25 cellular contexts compared by ENCODE assay signal in the genomic region with DNA sequence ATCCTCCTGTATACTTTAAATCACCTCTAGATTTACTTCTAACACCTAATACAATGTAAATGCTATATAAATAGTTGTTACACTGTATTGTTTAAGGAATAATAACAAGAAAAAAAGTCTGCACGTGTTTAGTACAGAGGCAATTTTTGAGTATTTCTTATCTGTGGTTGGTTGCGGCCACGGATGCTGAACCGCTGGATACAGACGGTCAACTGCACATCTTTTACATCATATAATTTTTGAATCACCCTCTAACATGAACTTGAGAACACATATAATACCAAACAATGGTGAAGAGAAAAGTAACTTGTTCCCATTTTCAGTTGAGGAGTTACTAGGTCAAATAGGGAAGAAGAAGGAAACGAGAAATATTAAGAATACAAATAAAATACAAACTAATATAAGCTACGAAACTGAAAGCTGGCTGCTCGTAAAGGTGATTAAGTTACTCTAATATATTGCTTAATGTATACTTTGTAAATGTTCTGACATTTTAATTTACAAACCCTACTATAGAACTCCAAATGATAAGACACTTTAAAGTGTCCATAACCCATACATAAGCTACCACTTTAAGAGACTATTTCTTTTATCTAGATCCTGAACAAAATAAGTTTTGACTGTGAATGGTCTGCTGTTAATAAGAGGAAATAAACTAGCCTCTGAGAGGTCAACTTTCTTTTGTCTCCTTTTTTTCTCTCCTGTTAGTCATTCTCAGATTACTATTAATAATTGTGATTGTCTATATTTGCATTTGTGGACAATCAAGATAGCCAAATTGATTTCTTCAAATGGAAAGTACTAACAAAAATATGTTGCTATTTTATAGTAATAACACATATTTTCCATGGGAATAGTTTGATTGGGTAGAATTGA.
A peak's percentile ranks its signal among the peaks of the same experiment; 100 is the strongest.
DNase-seq lines count a peak whose midpoint lies in the region; ATAC-seq and TF ChIP-seq lines count a peak whose summit lies in the region.
"Had no signal": no experiment of that assay in that cellular context is flagged by ENCODE, and none has a peak within 500 bp of the region (broad histone marks: within the 10 kb centered on the region; RNA-seq: fewer than 3 reads in every experiment).

No MANE protein-coding gene starts in this region.

- ATAC-seq in GM18498 (IDR thresholded peaks at IDR 0.05; ENCODE audit: unreplicated experiment) (peak; percentile 60), GM19452 (IDR thresholded peaks at IDR 0.05; ENCODE audit: unreplicated experiment) (peak; percentile 60), HG02885 (IDR thresholded peaks at IDR 0.05; ENCODE audit: poor library complexity, unreplicated experiment) (peak; percentile 56)
- ATAC-seq: activated CD8-positive, alpha-beta T cell treated with anti-CD3 and anti-CD28 coated beads, Interleukin-2, amount 10 ng/mL, durations not matched to agents 7 days and 5 days; Right ventricle myocardium inferior had no signal

- TF ChIP-seq POLR2A in adrenal gland (IDR thresholded peaks at IDR 0.05) = no peak

- TF ChIP-seq CTCF in WERI-Rb-1 (IDR thresholded peaks at IDR 0.05; ENCODE audit: low read depth, low read length) (no peak), adrenal gland (IDR thresholded peaks at IDR 0.05) (no peak)

- WGBS in adrenal gland, 4 donors = 93 to 94% (median 94%) methylated on average over 8 of the region's 8 CpGs

- H3K36me3 ChIP-seq in WERI-Rb-1 (no peaks in the 10 kb centered on the region), adrenal gland (replicated peaks in 1 of 2) (no peaks in the 10 kb centered on the region)
- H3K36me3 ChIP-seq: BLaER1 treated with 17β-estradiol and CSF1 and Interleukin-3, amounts not matched to agents 10 nM and 100 nM; brain microvascular endothelial cell; esophagus squamous epithelium; MG63; ovary; sigmoid colon had no signal

- H3K4me3 ChIP-seq in WERI-Rb-1 (ENCODE audit: low read depth, low read length) (no peak overlapping the region), adrenal gland (no peak overlapping the region)
- H3K4me3 ChIP-seq: BLaER1 treated with 17β-estradiol and CSF1 and Interleukin-3, amounts not matched to agents 10 nM and 100 nM; dorsolateral prefrontal cortex; esophagus squamous epithelium; MG63; ovary; sigmoid colon had no signal

- H3K27ac ChIP-seq in WERI-Rb-1 (no peak overlapping the region), adrenal gland (no peak overlapping the region)
- H3K27ac ChIP-seq: BLaER1 treated with 17β-estradiol and CSF1 and Interleukin-3, amounts not matched to agents 10 nM and 100 nM; brain microvascular endothelial cell; dorsolateral prefrontal cortex; esophagus squamous epithelium; ovary; sigmoid colon had no signal

- H3K27me3 ChIP-seq in WERI-Rb-1 (ENCODE audit: insufficient read depth, low read depth, severe bottlenecking) (no peaks in the 10 kb centered on the region), adrenal gland (no peaks in the 10 kb centered on the region)
- H3K27me3 ChIP-seq: BLaER1 treated with 17β-estradiol and CSF1 and Interleukin-3, amounts not matched to agents 10 nM and 100 nM; brain microvascular endothelial cell; dorsolateral prefrontal cortex; esophagus squamous epithelium; MG63; ovary; sigmoid colon had no signal

- H3K4me1 ChIP-seq in adrenal gland (replicated peaks in 1 of 2) = no peaks in the 10 kb centered on the region
- H3K4me1 ChIP-seq: esophagus squamous epithelium had no signal

- H3K9me3 ChIP-seq in WERI-Rb-1 (ENCODE audit: severe bottlenecking) = no peaks in the 10 kb centered on the region
- H3K9me3 ChIP-seq in adrenal gland (replicated peaks in 1 of 3) = no peaks in the 10 kb centered on the region
- H3K9me3 ChIP-seq: BLaER1 treated with 17β-estradiol and CSF1 and Interleukin-3, amounts not matched to agents 10 nM and 100 nM; esophagus squamous epithelium; MG63; ovary; sigmoid colon had no signal

- DNase-seq in NCI-H146 treated with DMSO at 0.1 percent for 48 hours (lab: John Stamatoyannopoulos, UW; ENCODE audit: unreplicated experiment) (peak; percentile 58), WERI-Rb-1 (no peak), adrenal gland (no peak), C1 segment of cervical spinal cord (lab: John Stamatoyannopoulos, UW) (no peak), NCI-H2196 treated with DMSO at 0.1 percent for 48 hours (lab: John Stamatoyannopoulos, UW; ENCODE audit: unreplicated experiment) (no peak)
- DNase-seq: activated B cell treated with CpG ODN at 0.5 μM for 24 hours; activated CD8-positive, alpha-beta T cell treated with anti-CD3 and anti-CD28 coated beads, Interleukin-2, amount 10 ng/mL, durations not matched to agents 7 days and 5 days; activated naive CD8-positive, alpha-beta T cell treated with anti-CD3 and anti-CD28 coated beads, Interleukin-2, amount 10 ng/mL, durations not matched to agents 7 days and 5 days; activated T-cell treated with anti-CD3 and anti-CD28 coated beads, Interleukin-2, amount 50 U/mL, for 48 hours; brain microvascular endothelial cell; DMS79; dorsolateral prefrontal cortex; esophagus squamous epithelium; immature natural killer cell; MG63; NCI-H187 treated with DMSO at 0.1 percent for 48 hours; NCI-H446 treated with DMSO at 0.1 percent for 48 hours; ovary; sigmoid colon; stimulated activated CD4-positive, alpha-beta T cell treated with anti-CD3 and anti-CD28 coated beads, Interleukin-2, amount 100 ng/mL, for 24 hours had no signal

- intact Hi-C loops in adrenal gland (cut with DNase I) = no loop called here
